Comparison of ENCODE assay signal across 28 cellular contexts in genomic region chr1:3444736-3445135, GRCh38. TPM values are rescaled to one million over a fixed set of nuclear protein-coding genes. Genes with fewer than 3 reads are reported as not detected.
"Had no signal": no experiment of that assay in that cellular context is flagged by ENCODE, and none has a peak within 500 bp of the region (broad histone marks: within the 10 kb centered on the region; RNA-seq: fewer than 3 reads in every experiment).

No MANE protein-coding gene starts in this region.

- H3K27ac Mint-ChIP-seq: activated CD4-positive, alpha-beta memory T cell treated with anti-CD3 and anti-CD28 coated beads for 36 hours; activated CD4-positive, alpha-beta T cell treated with anti-CD3 and anti-CD28 coated beads, Interleukin-2, amount 10 ng/mL, durations not matched to agents 24 days and 14 days; activated naive CD4-positive, alpha-beta T cell treated with anti-CD3 and anti-CD28 coated beads for 36 hours; activated naive CD8-positive, alpha-beta T cell treated with anti-CD3 and anti-CD28 coated beads for 36 hours; activated T-helper 1 cell treated with anti-CD3 and anti-CD28 coated beads, Interleukin-12 subunit alpha, Interleukin-12 subunit beta, Interleukin-2, Interleukin-4 antibody, amounts not matched to agents 30 ng/mL and 10 ng/mL and 1 ng/mL, durations not matched to agents 14 hours and 24 hours and 36 hours; dendritic cell treated with granulocyte-macrophage colony-stimulating factor and Interleukin-4, amounts not matched to agents 40 ng/mL and 50 ng/mL, for 4 days; memory B cell; nephron; progenitor cell of endocrine pancreas had no signal

- H3K27me3 Mint-ChIP-seq: activated CD4-positive, alpha-beta T cell treated with anti-CD3 and anti-CD28 coated beads, Interleukin-2, amount 10 ng/mL, durations not matched to agents 24 days and 14 days had no signal

- H3K36me3 ChIP-seq: adrenal gland, cardiac muscle cell, esophagus muscularis mucosa, neutrophil, ovary had no signal

- H3K27me3 ChIP-seq: cardiac muscle cell, ovary, testis had no signal

- H3K4me3 ChIP-seq: adrenal gland, cardiac muscle cell, esophagus muscularis mucosa, ovary, testis had no signal

- H3K9me3 ChIP-seq: adrenal gland, neutrophil, ovary, testis had no signal

- H3K36me3 Mint-ChIP-seq: activated CD4-positive, alpha-beta memory T cell treated with anti-CD3 and anti-CD28 coated beads for 36 hours; activated naive CD8-positive, alpha-beta T cell treated with anti-CD3 and anti-CD28 coated beads for 36 hours; brain had no signal

- H3K4me1 ChIP-seq: adrenal gland, foreskin keratinocyte, testis had no signal

- ATAC-seq: foreskin keratinocyte had no signal

- H3K9me3 Mint-ChIP-seq: activated CD4-positive, alpha-beta T cell treated with anti-CD3 and anti-CD28 coated beads, Interleukin-2, amount 10 ng/mL, durations not matched to agents 24 days and 14 days; activated T-helper 1 cell treated with anti-CD3 and anti-CD28 coated beads, Interleukin-12 subunit alpha, Interleukin-12 subunit beta, Interleukin-2, Interleukin-4 antibody, amounts not matched to agents 30 ng/mL and 10 ng/mL and 1 ng/mL, durations not matched to agents 14 hours and 24 hours and 36 hours; dendritic cell treated with granulocyte-macrophage colony-stimulating factor and Interleukin-4, amounts not matched to agents 40 ng/mL and 50 ng/mL, for 4 days had no signal

- H3K4me3 Mint-ChIP-seq: activated CD4-positive, alpha-beta memory T cell treated with anti-CD3 and anti-CD28 coated beads for 36 hours; activated CD4-positive, alpha-beta T cell treated with anti-CD3 and anti-CD28 coated beads, Interleukin-2, amount 10 ng/mL, durations not matched to agents 24 days and 14 days; activated naive CD4-positive, alpha-beta T cell treated with anti-CD3 and anti-CD28 coated beads for 36 hours; activated naive CD8-positive, alpha-beta T cell treated with anti-CD3 and anti-CD28 coated beads for 36 hours; activated T-helper 1 cell treated with anti-CD3 and anti-CD28 coated beads, Interleukin-12 subunit alpha, Interleukin-12 subunit beta, Interleukin-2, Interleukin-4 antibody, amounts not matched to agents 30 ng/mL and 10 ng/mL and 1 ng/mL, durations not matched to agents 14 hours and 24 hours and 36 hours; brain; dendritic cell treated with granulocyte-macrophage colony-stimulating factor and Interleukin-4, amounts not matched to agents 40 ng/mL and 50 ng/mL, for 4 days; memory B cell; nephron had no signal

- DNase-seq: activated CD4-positive, alpha-beta memory T cell treated with anti-CD3 and anti-CD28 coated beads for 36 hours; activated CD4-positive, alpha-beta T cell treated with anti-CD3 and anti-CD28 coated beads, Interleukin-2, amount 10 ng/mL, durations not matched to agents 24 days and 14 days; activated CD4-positive, CD25-positive, alpha-beta regulatory T cell treated with anti-CD3 and anti-CD28 coated beads, Interleukin-2, amount 50 U/mL, for 72 hours; activated CD8-positive, alpha-beta memory T cell treated with anti-CD3 and anti-CD28 coated beads, Interleukin-2, amount 50 U/mL, for 4 hours; activated effector memory CD4-positive, alpha-beta T cell treated with anti-CD3 and anti-CD28 coated beads, Interleukin-2, amount 50 U/mL, for 16 hours; activated naive CD4-positive, alpha-beta T cell treated with anti-CD3 and anti-CD28 coated beads for 36 hours; activated naive CD8-positive, alpha-beta T cell treated with anti-CD3 and anti-CD28 coated beads for 36 hours; activated T-cell treated with anti-CD3 and anti-CD28 coated beads, Interleukin-2, amount 50 U/mL, for 1 hour; adrenal gland; effector CD4-positive, alpha-beta T cell; foreskin keratinocyte; stimulated activated CD4-positive, alpha-beta T cell treated with anti-CD3 and anti-CD28 coated beads, Interleukin-15, amount 100 ng/mL, for 24 hours; stimulated activated CD4-positive, alpha-beta T cell treated with anti-CD3 and anti-CD28 coated beads, Interleukin-2, amount 100 ng/mL, for 24 hours; stimulated activated naive CD4-positive, alpha-beta T cell; T-helper 2 cell; testis; trophoblast cell had no signal

- H3K27ac ChIP-seq: adrenal gland, cardiac muscle cell, esophagus muscularis mucosa, foreskin keratinocyte, neutrophil, ovary, testis had no signal

- H3K4me1 Mint-ChIP-seq: activated CD4-positive, alpha-beta T cell treated with anti-CD3 and anti-CD28 coated beads, Interleukin-2, amount 10 ng/mL, durations not matched to agents 24 days and 14 days; activated naive CD8-positive, alpha-beta T cell treated with anti-CD3 and anti-CD28 coated beads for 36 hours; memory B cell; nephron had no signal

RNA-seq across cellular contexts. Expression of gene ARHGEF16, which starts 9.7 kb away (rescaled TPM):
- total RNA-seq: activated CD4-positive, alpha-beta T cell treated with anti-CD3 and anti-CD28 coated beads, Interleukin-2, amount 10 ng/mL, durations not matched to agents 24 days and 14 days; activated T-helper 1 cell treated with anti-CD3 and anti-CD28 coated beads, Interleukin-12 subunit alpha, Interleukin-12 subunit beta, Interleukin-2, Interleukin-4 antibody, amounts not matched to agents 30 ng/mL and 10 ng/mL and 1 ng/mL, durations not matched to agents 14 hours and 24 hours and 36 hours; mononuclear cell had no signal
